ENCODE assay signal across 9 cellular contexts in genomic region chr18:26813043-26813442, GRCh38. TPM values are rescaled to one million over a fixed set of nuclear protein-coding genes. Genes with fewer than 3 reads are reported as not detected.
DNase-seq lines count a peak whose midpoint lies in the region; ATAC-seq and TF ChIP-seq lines count a peak whose summit lies in the region.
"Had no signal": no experiment of that assay in that cellular context is flagged by ENCODE, and none has a peak within 500 bp of the region (broad histone marks: within the 10 kb centered on the region; RNA-seq: fewer than 3 reads in every experiment).

No MANE protein-coding gene starts in this region.

- H3K4me3 Mint-ChIP-seq in Calu3 (ENCODE audit: low read depth, unreplicated experiment) (no peak overlapping the region), endodermal cell (no peak overlapping the region), neural progenitor cell (no peak overlapping the region)
- H3K4me3 Mint-ChIP-seq: activated naive CD8-positive, alpha-beta T cell treated with anti-CD3 and anti-CD28 coated beads, Interleukin-2, amount 10 ng/mL, durations not matched to agents 7 days and 5 days had no signal

- H3K36me3 ChIP-seq in endodermal cell (ENCODE audit: control insufficient read depth, insufficient read depth, low read length) (no peaks in the 10 kb centered on the region), neural progenitor cell (peaks cover 3% of the 10 kb centered on the region)

- intact Hi-C loops in Calu3 (cut with micrococcal nuclease; ENCODE audit: unreplicated experiment), result loop anchor here (1.0 to 10.0 kb wide), 4 partner anchors 204 to 786 kb away; partner anchors contain the start of gene CHST9

- peak; percentile 54 for DNase-seq in Calu3
- peak; percentile 61 for DNase-seq in NCI-H345 treated with DMSO at 0.1 percent for 48 hours (lab: John Stamatoyannopoulos, UW; ENCODE audit: unreplicated experiment)
- peak; percentile 84 for DNase-seq in endodermal cell
- peak; percentile 66 for DNase-seq in neural progenitor cell (ENCODE audit: low spot score)
- DNase-seq in NCI-H446 treated with DMSO at 0.1 percent for 48 hours (lab: John Stamatoyannopoulos, UW), result no peak
- DNase-seq: activated naive CD8-positive, alpha-beta T cell treated with anti-CD3 and anti-CD28 coated beads, Interleukin-2, amount 10 ng/mL, durations not matched to agents 7 days and 5 days had no signal

- no peak overlapping the region for H3K4me2 ChIP-seq in neural progenitor cell

- H3K4me1 Mint-ChIP-seq in Calu3 (ENCODE audit: low read depth, unreplicated experiment), result peaks cover 30% of the 10 kb centered on the region
- H3K4me1 Mint-ChIP-seq in endodermal cell, result peaks cover 11% of the 10 kb centered on the region
- H3K4me1 Mint-ChIP-seq in neural progenitor cell, result peaks cover 4% of the 10 kb centered on the region
- H3K4me1 Mint-ChIP-seq: activated naive CD8-positive, alpha-beta T cell treated with anti-CD3 and anti-CD28 coated beads, Interleukin-2, amount 10 ng/mL, durations not matched to agents 7 days and 5 days had no signal

- peaks cover 12% of the 10 kb centered on the region for H3K9me3 ChIP-seq in endodermal cell (ENCODE audit: control insufficient read depth, low read length)
- peaks cover 2% of the 10 kb centered on the region for H3K9me3 ChIP-seq in neural progenitor cell (ENCODE audit: low read depth)

- peaks cover 4% of the 10 kb centered on the region for H3K9me3 Mint-ChIP-seq in Calu3 (ENCODE audit: low read depth, unreplicated experiment)
- H3K9me3 Mint-ChIP-seq in endodermal cell, result peaks cover 3% of the 10 kb centered on the region
- peaks cover 13% of the 10 kb centered on the region for H3K9me3 Mint-ChIP-seq in neural progenitor cell

- H3F3A ChIP-seq in neural progenitor cell (ENCODE audit: low read depth), result no peaks in the 10 kb centered on the region

- H3K4me1 ChIP-seq in endodermal cell (ENCODE audit: control insufficient read depth, insufficient read depth, low read length) (no peaks in the 10 kb centered on the region), neural progenitor cell (no peaks in the 10 kb centered on the region)

- no TSS peak for BruUV-seq in Calu3 (replicated peaks; lab: Mats Ljungman, UMichigan)

- TF ChIP-seq CTCF in Calu3 (IDR thresholded peaks at IDR 0.05; ENCODE audit: unreplicated experiment) (peak; percentile 61), endodermal cell (conservative IDR thresholded peaks at IDR 0.05) (peak; percentile 85), neural progenitor cell (IDR thresholded peaks at IDR 0.05) (peak; percentile 76)

- H3K27ac Mint-ChIP-seq in Calu3 (ENCODE audit: unreplicated experiment), result no peak overlapping the region
- H3K27ac Mint-ChIP-seq in endodermal cell, result no peak overlapping the region
- H3K27ac Mint-ChIP-seq in neural progenitor cell, result no peak overlapping the region
- H3K27ac Mint-ChIP-seq: activated naive CD8-positive, alpha-beta T cell treated with anti-CD3 and anti-CD28 coated beads, Interleukin-2, amount 10 ng/mL, durations not matched to agents 7 days and 5 days had no signal

- H3K9ac ChIP-seq in endodermal cell (ENCODE audit: extremely low read depth, low read length, poor library complexity, severe bottlenecking) (no peak overlapping the region), neural progenitor cell (no peak overlapping the region)

- no peak overlapping the region for H2AFZ ChIP-seq in neural progenitor cell (replicated peaks)

- H3K27me3 Mint-ChIP-seq in Calu3 (ENCODE audit: unreplicated experiment) (no peaks in the 10 kb centered on the region), endodermal cell (ENCODE audit: insufficient read depth) (peaks cover 4% of the 10 kb centered on the region), neural progenitor cell (ENCODE audit: insufficient read depth, low read depth) (peaks cover 3% of the 10 kb centered on the region)
- H3K27me3 Mint-ChIP-seq: activated naive CD8-positive, alpha-beta T cell treated with anti-CD3 and anti-CD28 coated beads, Interleukin-2, amount 10 ng/mL, durations not matched to agents 7 days and 5 days had no signal

- CTCF ChIA-PET in Calu3 (lab: Charles Lee), result interaction anchor here (0.8 kb wide), 1 partner anchor 193 kb away, joined by 6 read pairs; no protein-coding TSS in a partner anchor

- H3K27ac ChIP-seq in endodermal cell (ENCODE audit: low read depth, low read length) (no peak overlapping the region), neural progenitor cell (no peak overlapping the region)

- no peaks in the 10 kb centered on the region for H3K36me3 Mint-ChIP-seq in Calu3 (ENCODE audit: insufficient read depth, unreplicated experiment)
- H3K36me3 Mint-ChIP-seq in endodermal cell (ENCODE audit: low read depth), result no peaks in the 10 kb centered on the region
- peaks cover 4% of the 10 kb centered on the region for H3K36me3 Mint-ChIP-seq in neural progenitor cell
- H3K36me3 Mint-ChIP-seq: activated naive CD8-positive, alpha-beta T cell treated with anti-CD3 and anti-CD28 coated beads, Interleukin-2, amount 10 ng/mL, durations not matched to agents 7 days and 5 days had no signal

- H3K27me3 ChIP-seq in endodermal cell (ENCODE audit: control insufficient read depth, insufficient read depth, low read length, poor library complexity, severe bottlenecking) (no peaks in the 10 kb centered on the region), neural progenitor cell (no peaks in the 10 kb centered on the region)

- no peak overlapping the region for H3K4me3 ChIP-seq in endodermal cell (ENCODE audit: low read length)
- H3K4me3 ChIP-seq in neural progenitor cell, result no peak overlapping the region

- H3K79me2 ChIP-seq in neural progenitor cell (ENCODE audit: low read depth), result no peaks in the 10 kb centered on the region

- ATAC-seq in GM21529 (IDR thresholded peaks at IDR 0.05; ENCODE audit: unreplicated experiment) (peak; percentile 84), HG03159 (IDR thresholded peaks at IDR 0.05; ENCODE audit: unreplicated experiment) (no peak)
- no peak for ATAC-seq in activated CD4-positive, CD25-positive, alpha-beta regulatory T cell treated with anti-CD3 and anti-CD28 coated beads, Interleukin-2, amount 50 U/mL, for 24 hours

- WGBS in endodermal cell (ENCODE audit: insufficient coverage in 1 of 2, insufficient read length in 1 of 2), 2 experiments, result 18% methylated on average over 1 of the region's 1 CpG; no CpG with 5 or more reads in 1 of the 2 experiments

- H4K20me1 ChIP-seq in neural progenitor cell (ENCODE audit: low read depth), result no peaks in the 10 kb centered on the region

RNA-seq across cellular contexts. Expression of gene AQP4, which starts 52.5 kb away (rescaled TPM):
- total RNA-seq in Calu3 (2022) (1.3 and 2.5 TPM in 2 replicates), endodermal cell (10 to 100 TPM in 1 of 2 donors, 1 to 10 TPM in 1; 2.1 to 10.2 TPM), neural progenitor cell (ENCODE audit: low replicate concordance) (0.09 and 0.12 TPM in 2 replicates)
- polyA plus RNA-seq in endodermal cell (2013, experiment 1 of 2), result 0.82 TPM
- polyA plus RNA-seq in endodermal cell (2013, experiment 2 of 2), result 0.46 TPM
- total RNA-seq: activated naive CD8-positive, alpha-beta T cell treated with anti-CD3 and anti-CD28 coated beads, Interleukin-2, amount 10 ng/mL, durations not matched to agents 7 days and 5 days had no signal
